ENCODE assay signal across 25 cellular contexts in the genomic region with DNA sequence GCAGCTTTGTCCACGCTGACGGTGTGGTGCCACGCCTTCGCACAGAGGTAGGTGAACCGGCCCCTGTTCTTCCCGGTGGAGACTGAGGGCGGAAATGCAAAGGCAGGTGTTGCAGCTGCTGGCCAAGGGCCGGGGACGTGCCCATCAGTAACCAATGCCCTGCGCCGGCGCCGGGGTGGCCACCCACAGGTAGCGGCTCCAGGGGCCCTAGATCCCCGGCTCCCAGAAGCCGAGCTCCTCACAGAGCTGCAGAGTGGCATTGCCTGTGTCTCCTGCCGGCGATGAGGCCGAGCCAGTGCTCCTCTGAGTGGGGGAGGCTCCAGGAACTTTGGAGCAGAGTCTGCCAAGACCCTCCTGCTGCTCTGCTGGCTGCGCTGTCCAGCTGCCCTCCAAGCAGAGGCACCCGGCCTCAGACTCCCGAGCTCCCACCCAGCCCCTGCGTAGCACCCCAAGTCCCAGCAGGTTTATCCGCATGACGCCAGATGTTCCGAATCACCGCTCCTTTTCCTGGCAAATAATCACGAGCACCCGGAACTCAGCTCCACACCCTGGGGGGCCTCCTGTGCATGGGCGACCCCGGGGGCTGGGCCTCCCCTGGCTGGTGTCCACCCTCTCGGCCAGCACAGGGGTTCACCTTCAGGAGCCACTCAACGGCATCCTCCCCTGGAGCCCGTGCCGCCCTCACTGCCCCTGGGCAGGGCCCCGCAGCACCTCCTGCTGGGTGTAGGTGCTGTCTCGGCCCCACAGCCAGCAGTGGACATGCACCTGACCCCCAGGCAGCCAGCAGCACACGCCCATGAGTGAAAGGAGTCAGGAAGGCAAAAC. TPM values are rescaled to one million over a fixed set of nuclear protein-coding genes. Genes with fewer than 3 reads are reported as not detected.
"Had no signal": no experiment of that assay in that cellular context is flagged by ENCODE, and none has a peak within 500 bp of the region (broad histone marks: within the 10 kb centered on the region; RNA-seq: fewer than 3 reads in every experiment).

No MANE protein-coding gene starts in this region.

- H3K36me3 ChIP-seq: brain microvascular endothelial cell, left ventricle myocardium inferior, neural progenitor cell, thyroid gland, upper lobe of right lung had no signal

- H3K4me1 Mint-ChIP-seq: naive thymus-derived CD8-positive, alpha-beta T cell; neural progenitor cell; T-helper 17 cell had no signal

- H3K9me3 ChIP-seq: left ventricle myocardium inferior, thyroid gland, upper lobe of right lung had no signal

- H3K27me3 ChIP-seq: brain microvascular endothelial cell, foreskin keratinocyte, neural progenitor cell, thyroid gland, upper lobe of right lung had no signal

- H3K4me3 ChIP-seq: left ventricle myocardium inferior, neural progenitor cell, thyroid gland, upper lobe of right lung had no signal

- H3K27me3 Mint-ChIP-seq: activated CD4-positive, alpha-beta memory T cell treated with anti-CD3 and anti-CD28 coated beads for 36 hours; progenitor cell of endocrine pancreas; stimulated activated naive CD8-positive, alpha-beta T cell treated with anti-CD3 and anti-CD28 coated beads, Interleukin-15, Interleukin-2, amounts not matched to agents 100 ng/mL and 50 ng/mL, for 24 hours; T-helper 17 cell had no signal

- H3K4me3 Mint-ChIP-seq: activated CD4-positive, alpha-beta memory T cell treated with anti-CD3 and anti-CD28 coated beads for 36 hours; activated T-cell treated with anti-CD3 and anti-CD28 coated beads, Interleukin-2, amount 50 U/mL, for 72 hours; mesothelial cell of epicardium; naive thymus-derived CD8-positive, alpha-beta T cell; neural progenitor cell; stimulated activated naive CD8-positive, alpha-beta T cell treated with anti-CD3 and anti-CD28 coated beads, Interleukin-15, Interleukin-2, amounts not matched to agents 100 ng/mL and 50 ng/mL, for 24 hours; T-helper 17 cell had no signal

- H3K4me2 ChIP-seq: neural progenitor cell had no signal

- H3K9me3 Mint-ChIP-seq: activated CD4-positive, alpha-beta memory T cell treated with anti-CD3 and anti-CD28 coated beads for 36 hours; activated naive CD4-positive, alpha-beta T cell treated with anti-CD3 and anti-CD28 coated beads, Interleukin-2, amount 50 U/mL, for 72 hours; activated T-cell treated with anti-CD3 and anti-CD28 coated beads, Interleukin-2, amount 50 U/mL, for 72 hours; mesothelial cell of epicardium; naive thymus-derived CD8-positive, alpha-beta T cell; neural progenitor cell; stimulated activated naive CD8-positive, alpha-beta T cell treated with anti-CD3 and anti-CD28 coated beads, Interleukin-15, Interleukin-2, amounts not matched to agents 100 ng/mL and 50 ng/mL, for 24 hours had no signal

- H3K4me1 ChIP-seq: foreskin keratinocyte, left ventricle myocardium inferior, neural progenitor cell, upper lobe of right lung had no signal

- DNase-seq: activated CD4-positive, alpha-beta memory T cell treated with anti-CD3 and anti-CD28 coated beads for 36 hours; activated CD4-positive, alpha-beta T cell treated with anti-CD3 and anti-CD28 coated beads for 4 hours; activated CD4-positive, CD25-positive, alpha-beta regulatory T cell; activated effector memory CD4-positive, alpha-beta T cell treated with anti-CD3 and anti-CD28 coated beads, Interleukin-2, amount 50 U/mL, for 16 hours; activated T-cell treated with anti-CD3 and anti-CD28 coated beads, Interleukin-2, amount 50 U/mL, for 72 hours; brain microvascular endothelial cell; caudate nucleus; dermis blood vessel endothelial cell; effector CD8-positive, alpha-beta T cell; foreskin keratinocyte; left ventricle myocardium inferior; mammary epithelial cell; naive thymus-derived CD8-positive, alpha-beta T cell; retina; stimulated activated CD4-positive, alpha-beta T cell treated with anti-CD3 and anti-CD28 coated beads, Interleukin-12 subunit alpha, Interleukin-12 subunit beta, amount 100 ng/mL, for 4 hours; substantia nigra; T-helper 17 cell; thyroid gland; upper lobe of right lung had no signal

- H3K27ac Mint-ChIP-seq: activated CD4-positive, alpha-beta memory T cell treated with anti-CD3 and anti-CD28 coated beads for 36 hours; activated naive CD4-positive, alpha-beta T cell treated with anti-CD3 and anti-CD28 coated beads, Interleukin-2, amount 50 U/mL, for 72 hours; activated T-cell treated with anti-CD3 and anti-CD28 coated beads, Interleukin-2, amount 50 U/mL, for 72 hours; mesothelial cell of epicardium; naive thymus-derived CD8-positive, alpha-beta T cell; neural progenitor cell; progenitor cell of endocrine pancreas; stimulated activated naive CD8-positive, alpha-beta T cell treated with anti-CD3 and anti-CD28 coated beads, Interleukin-15, Interleukin-2, amounts not matched to agents 100 ng/mL and 50 ng/mL, for 24 hours; T-helper 17 cell had no signal

- ATAC-seq: activated naive CD4-positive, alpha-beta T cell treated with anti-CD3 and anti-CD28 coated beads, Interleukin-2, amount 50 U/mL, for 72 hours; activated T-cell treated with anti-CD3 and anti-CD28 coated beads, Interleukin-2, amount 50 U/mL, for 72 hours; foreskin keratinocyte; naive thymus-derived CD8-positive, alpha-beta T cell; T-helper 17 cell; upper lobe of right lung had no signal

- H3K36me3 Mint-ChIP-seq: activated CD4-positive, alpha-beta memory T cell treated with anti-CD3 and anti-CD28 coated beads for 36 hours; activated naive CD4-positive, alpha-beta T cell treated with anti-CD3 and anti-CD28 coated beads, Interleukin-2, amount 50 U/mL, for 72 hours; mesothelial cell of epicardium; naive thymus-derived CD8-positive, alpha-beta T cell; neural progenitor cell had no signal

- H3K9ac ChIP-seq: neural progenitor cell had no signal

- H2AFZ ChIP-seq: neural progenitor cell had no signal

- H3K27ac ChIP-seq: brain microvascular endothelial cell, foreskin keratinocyte, left ventricle myocardium inferior, neural progenitor cell, thyroid gland, upper lobe of right lung had no signal

RNA-seq across cellular contexts. Expression of a gene that starts 22.1 kb away (rescaled TPM):
- total RNA-seq: naive thymus-derived CD8-positive, alpha-beta T cell; T-helper 17 cell had no signal
- polyA plus RNA-seq: aorta; mammary epithelial cell; naive thymus-derived CD8-positive, alpha-beta T cell had no signal
